Comparison of ENCODE assay signal across 4 cellular contexts in genomic region chr4:3935406-3935805, GRCh38.
DNase-seq lines count a peak whose midpoint lies in the region; ATAC-seq and TF ChIP-seq lines count a peak whose summit lies in the region.
"Not testable (repeated sequence)": the region's sequence is repeated elsewhere in the genome, so short reads cannot be mapped to it uniquely, and the experiment has no call there.

No MANE protein-coding gene starts in this region.

- not testable (repeated sequence) for H3K9me3 ChIP-seq in endodermal cell (ENCODE audit: control insufficient read depth, low read length); neuronal stem cell (replicated peaks in 1 of 2; ENCODE audit: control insufficient read depth in 2 of 2, insufficient read depth in 1 of 2, low read depth in 1 of 2, low read length in 2 of 2)

- H2BK5ac ChIP-seq in neuronal stem cell (ENCODE audit: low read length), result not testable (repeated sequence)

- not testable (repeated sequence) for H4K91ac ChIP-seq in neuronal stem cell (ENCODE audit: low read depth, low read length, poor library complexity)

- WGBS in endodermal cell (ENCODE audit: insufficient coverage in 1 of 2, insufficient read length in 1 of 2), 2 experiments, result 95 to 97% methylated on average over 8 to 10 of the region's 10 CpGs
- no CpG with 5 or more reads among the region's 10 CpGs for WGBS in neuronal stem cell (ENCODE audit: extremely low coverage in 2 of 2, insufficient read length in 2 of 2, insufficient replicate concordance in 1 of 2), 2 donors

- not testable (repeated sequence) for H3K4me1 ChIP-seq in endodermal cell (ENCODE audit: control insufficient read depth, insufficient read depth, low read length); neuronal stem cell (ENCODE audit: control insufficient read depth in 2 of 2, insufficient read depth in 1 of 2, low read depth in 1 of 2, low read length in 2 of 2)

- not testable (repeated sequence) for H3K27me3 ChIP-seq in endodermal cell (ENCODE audit: control insufficient read depth, insufficient read depth, low read length, poor library complexity, severe bottlenecking); neuronal stem cell (ENCODE audit: control insufficient read depth in 3 of 3, insufficient read depth in 3 of 3, low read depth in 1 of 3, low read length in 3 of 3)

- peak overlapping the region; percentile 70; the same call in 1 of the 2 replicates for H3K27ac Mint-ChIP-seq in WTC11
- H3K27ac Mint-ChIP-seq in activated naive CD8-positive, alpha-beta T cell treated with anti-CD3 and anti-CD28 coated beads, Interleukin-2, amount 10 ng/mL, durations not matched to agents 7 days and 5 days, result peak overlapping the region; percentile 45
- H3K27ac Mint-ChIP-seq in endodermal cell, result peak overlapping the region; percentile 68

- peaks cover 26% of the 10 kb centered on the region for H3K4me1 Mint-ChIP-seq in WTC11
- not testable (repeated sequence) for H3K4me1 Mint-ChIP-seq in activated naive CD8-positive, alpha-beta T cell treated with anti-CD3 and anti-CD28 coated beads, Interleukin-2, amount 10 ng/mL, durations not matched to agents 7 days and 5 days; endodermal cell

- not testable (repeated sequence) for H3K9me3 Mint-ChIP-seq in WTC11; activated naive CD8-positive, alpha-beta T cell treated with anti-CD3 and anti-CD28 coated beads, Interleukin-2, amount 10 ng/mL, durations not matched to agents 7 days and 5 days; endodermal cell

- H2BK120ac ChIP-seq in neuronal stem cell (ENCODE audit: low read depth, low read length), result not testable (repeated sequence)

- not testable (repeated sequence) for H3K14ac ChIP-seq in neuronal stem cell (ENCODE audit: low read length)

- H3K23ac ChIP-seq in neuronal stem cell (ENCODE audit: low read depth, low read length, poor library complexity), result peak overlapping the region; percentile 73

- not testable (repeated sequence) for H3K18ac ChIP-seq in neuronal stem cell (ENCODE audit: low read length)

- not testable (repeated sequence) for H2AFZ ChIP-seq in neuronal stem cell (ENCODE audit: low read length)

- POLR2A ChIA-PET in WTC11 (lab: Charles Lee); activated naive CD8-positive, alpha-beta T cell treated with anti-CD3 and anti-CD28 coated beads, Interleukin-2, amount 10 ng/mL, durations not matched to agents 7 days and 5 days (lab: Charles Lee): not testable (repeated sequence)

- not testable (repeated sequence) for H2BK15ac ChIP-seq in neuronal stem cell (ENCODE audit: low read length)

- not testable (repeated sequence) for H3K79me1 ChIP-seq in neuronal stem cell (ENCODE audit: low read depth, low read length)

- H3K4me2 ChIP-seq in neuronal stem cell (ENCODE audit: insufficient read depth, low read length, poor library complexity, severe bottlenecking), result not testable (repeated sequence)

- not testable (repeated sequence) for H2AK5ac ChIP-seq in neuronal stem cell (ENCODE audit: low read depth, low read length)

- H4K8ac ChIP-seq in neuronal stem cell (ENCODE audit: low read depth, low read length), result not testable (repeated sequence)

- TF ChIP-seq CTCF in WTC11 (IDR thresholded peaks at IDR 0.05); endodermal cell (conservative IDR thresholded peaks at IDR 0.05): not testable (repeated sequence)

- H3K36me3 Mint-ChIP-seq in WTC11 (peaks cover 20% of the 10 kb centered on the region), endodermal cell (ENCODE audit: low read depth) (peaks cover 23% of the 10 kb centered on the region)
- not testable (repeated sequence) for H3K36me3 Mint-ChIP-seq in activated naive CD8-positive, alpha-beta T cell treated with anti-CD3 and anti-CD28 coated beads, Interleukin-2, amount 10 ng/mL, durations not matched to agents 7 days and 5 days

- not testable (repeated sequence) for H3K4me3 ChIP-seq in endodermal cell (ENCODE audit: low read length); neuronal stem cell (ENCODE audit: low read length in 2 of 2)

- not testable (repeated sequence) for H3K27me3 Mint-ChIP-seq in WTC11 (ENCODE audit: low read depth); activated naive CD8-positive, alpha-beta T cell treated with anti-CD3 and anti-CD28 coated beads, Interleukin-2, amount 10 ng/mL, durations not matched to agents 7 days and 5 days; endodermal cell (ENCODE audit: insufficient read depth)

- H3K9ac ChIP-seq in endodermal cell (ENCODE audit: extremely low read depth, low read length, poor library complexity, severe bottlenecking); neuronal stem cell (ENCODE audit: low read depth, low read length, poor library complexity): not testable (repeated sequence)

- H3K4me3 Mint-ChIP-seq in WTC11; activated naive CD8-positive, alpha-beta T cell treated with anti-CD3 and anti-CD28 coated beads, Interleukin-2, amount 10 ng/mL, durations not matched to agents 7 days and 5 days; endodermal cell: not testable (repeated sequence)

- DNase-seq in WTC11 (ENCODE audit: low spot score); activated naive CD8-positive, alpha-beta T cell treated with anti-CD3 and anti-CD28 coated beads, Interleukin-2, amount 10 ng/mL, durations not matched to agents 7 days and 5 days; neuronal stem cell (ENCODE audit: low spot score): not testable (repeated sequence)
- DNase-seq in endodermal cell, result peak; percentile 59

- CTCF ChIA-PET in WTC11 (lab: Charles Lee), result not testable (repeated sequence)

- not testable (repeated sequence) for H3K27ac ChIP-seq in endodermal cell (ENCODE audit: low read depth, low read length); neuronal stem cell (replicated peaks; ENCODE audit: low read length)

- not testable (repeated sequence) for H2BK12ac ChIP-seq in neuronal stem cell (ENCODE audit: low read length)

- not testable (repeated sequence) for H3K4ac ChIP-seq in neuronal stem cell (ENCODE audit: low read length)

- ATAC-seq in WTC11; activated naive CD8-positive, alpha-beta T cell treated with anti-CD3 and anti-CD28 coated beads, Interleukin-2, amount 10 ng/mL, durations not matched to agents 7 days and 5 days (ENCODE audit: low read depth): not testable (repeated sequence)

- H3K36me3 ChIP-seq in endodermal cell (ENCODE audit: control insufficient read depth, insufficient read depth, low read length), result peaks cover 10% of the 10 kb centered on the region
- not testable (repeated sequence) for H3K36me3 ChIP-seq in neuronal stem cell (replicated peaks in 1 of 2; ENCODE audit: control insufficient read depth in 2 of 2, insufficient read depth in 2 of 2, low read length in 2 of 2)
